In the genomic region with DNA sequence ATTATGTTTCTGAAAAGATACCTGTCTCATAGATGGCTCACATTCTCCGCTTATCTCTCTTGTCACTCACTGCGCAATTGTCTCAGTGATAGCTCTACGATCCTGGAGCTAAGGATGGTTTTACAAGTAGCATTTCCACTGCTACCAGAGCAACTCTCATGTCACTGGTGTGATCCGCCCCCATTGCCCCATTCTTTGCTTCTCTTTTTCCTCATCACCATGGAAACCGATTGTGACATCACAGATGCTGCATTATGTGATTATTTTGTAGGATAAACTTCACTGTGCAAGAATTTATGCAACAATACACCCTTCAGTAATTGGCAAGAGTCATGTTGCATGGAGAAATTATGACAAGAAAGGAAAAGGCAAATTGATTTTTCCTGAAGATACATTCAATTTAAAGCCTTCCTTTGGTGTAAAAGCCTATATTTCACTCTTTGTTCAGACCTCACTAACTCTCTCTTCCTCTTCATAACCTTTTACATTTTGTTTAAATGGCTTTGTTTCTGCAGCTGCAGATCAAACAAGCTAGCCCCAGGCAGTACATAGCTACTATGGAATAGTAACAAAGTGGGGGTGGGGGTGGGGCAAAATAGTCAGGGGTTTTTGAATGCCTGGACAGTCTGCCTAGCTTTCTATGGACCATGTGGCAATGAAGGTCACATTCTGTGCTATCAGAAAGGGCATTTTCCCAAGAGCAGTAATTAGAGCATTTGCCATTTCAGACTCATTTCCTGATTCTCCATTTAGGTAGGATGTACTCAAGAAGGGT, we compare ENCODE assay signal across 19 cellular contexts.
DNase-seq lines count a peak whose midpoint lies in the region; ATAC-seq and TF ChIP-seq lines count a peak whose summit lies in the region.
"Had no signal": no experiment of that assay in that cellular context is flagged by ENCODE, and none has a peak within 500 bp of the region (broad histone marks: within the 10 kb centered on the region; RNA-seq: fewer than 3 reads in every experiment).

No MANE protein-coding gene starts in this region.

- H3K27ac ChIP-seq in SK-N-SH (ENCODE audit: low read depth in 2 of 2, low read length in 1 of 2): peak overlapping the region in 1 of 2 experiments; percentile 43; a peak in 1 of 4 replicates
- H3K27ac ChIP-seq: RWPE1, SJSA1 had no signal

- peak; percentile 21 for DNase-seq in SK-N-SH
- DNase-seq in NCI-H69 (lab: John Stamatoyannopoulos, UW): peak; percentile 83
- peak; percentile 68 for DNase-seq in islet precursor cell
- DNase-seq in DMS114 treated with DMSO at 0.1 percent for 48 hours (lab: John Stamatoyannopoulos, UW; ENCODE audit: unreplicated experiment): no peak
- DNase-seq in NCI-H187 treated with DMSO at 0.1 percent for 48 hours (lab: John Stamatoyannopoulos, UW): no peak
- no peak for DNase-seq in effector CD8-positive, alpha-beta T cell (lab: John Stamatoyannopoulos, UW)
- DNase-seq: C1 segment of cervical spinal cord, DND-41, GOT3, NCI-H1092, NCI-H187, NCI-H446 treated with DMSO at 0.1 percent for 48 hours, NCI-H748 treated with DMSO at 0.1 percent for 48 hours, PC-3 had no signal

- no peaks in the 10 kb centered on the region for H4K20me1 ChIP-seq in SK-N-SH (ENCODE audit: insufficient read depth)

- no peak overlapping the region for H3K4me2 ChIP-seq in SK-N-SH

- H2AFZ ChIP-seq in SK-N-SH (ENCODE audit: low read depth): no peak overlapping the region

- H3K36me3 ChIP-seq in SK-N-SH (replicated peaks in 1 of 2; ENCODE audit: control insufficient read depth in 1 of 2, insufficient read depth in 2 of 2, low read length in 1 of 2): no peaks in the 10 kb centered on the region
- H3K36me3 ChIP-seq: SJSA1 had no signal

- H3K9ac ChIP-seq in SK-N-SH: no peak overlapping the region

- no peaks in the 10 kb centered on the region for H3K27me3 ChIP-seq in SK-N-SH (ENCODE audit: insufficient read depth)
- H3K27me3 ChIP-seq: SJSA1 had no signal

- no peak for TF ChIP-seq CTCF in SK-N-SH (IDR thresholded peaks at IDR 0.05)

- no peak overlapping the region for H3K4me3 ChIP-seq in SK-N-SH (ENCODE audit: low read depth in 2 of 2, low read length in 1 of 2)
- H3K4me3 ChIP-seq: GM12878, K562, SJSA1 had no signal

- no peak for ATAC-seq in SK-N-SH treated with all-trans-retinoic acid at 6 μM for 48 hours
- ATAC-seq: GM12878, K562, PC-3 had no signal

- no peak for TF ChIP-seq RAD21 in SK-N-SH (IDR thresholded peaks at IDR 0.05; ENCODE audit: low read length)

- H3K9me2 ChIP-seq in SK-N-SH: no peaks in the 10 kb centered on the region

- no peaks in the 10 kb centered on the region for H3F3A ChIP-seq in SK-N-SH (replicated peaks; ENCODE audit: insufficient read depth)

- 0 out of 4 replicates have a peak, but pooled peaks of 1 of the 2 experiments have one; percentile 18 for TF ChIP-seq EP300 in SK-N-SH (IDR thresholded peaks at IDR 0.05; ENCODE audit: borderline replicate concordance in 1 of 2, low read depth in 1 of 2, low read length in 1 of 2)

- H3K79me2 ChIP-seq in SK-N-SH (ENCODE audit: insufficient read depth): no peaks in the 10 kb centered on the region

- no peaks in the 10 kb centered on the region for H3K9me3 ChIP-seq in SK-N-SH
- H3K9me3 ChIP-seq: SJSA1 had no signal

- CTCF ChIA-PET in SK-N-SH (lab: Yijun Ruan, JAX): interaction anchor here (1.2 kb wide), 1 partner anchor 115 kb away, joined by 4 read pairs; no protein-coding TSS in a partner anchor

- POLR2A ChIA-PET in SK-N-SH (lab: Yijun Ruan, JAX): no interaction called here

- no peaks in the 10 kb centered on the region; a peak in 1 of 4 replicates for H3K4me1 ChIP-seq in SK-N-SH (ENCODE audit: control insufficient read depth in 1 of 2, insufficient read depth in 2 of 2, low read depth in 1 of 2, low read length in 1 of 2)
- H3K4me1 ChIP-seq: SJSA1 had no signal

- 37% methylated on average over 5 of the region's 5 CpGs for WGBS in SK-N-SH (ENCODE audit: low lambda C conversion rate)

TF ChIP-seq in SK-N-SH, 30 proteins besides CTCF, POLR2A, EP300 and RAD21:
- TF ChIP-seq TAF1 (IDR thresholded peaks at IDR 0.05; ENCODE audit: borderline replicate concordance, low read depth, low read length) (no peak), FOXJ3 (CRISPR knock-in tag; IDR thresholded peaks at IDR 0.05) (no peak), ELF1 (IDR thresholded peaks at IDR 0.05) (no peak), RCOR1 (IDR thresholded peaks at IDR 0.05; ENCODE audit: low read length) (no peak), MEF2A (IDR thresholded peaks at IDR 0.05; ENCODE audit: borderline replicate concordance, low read depth) (no peak), SIN3A (IDR thresholded peaks at IDR 0.05; ENCODE audit: borderline replicate concordance, low read depth, low read length) (no peak), GATA2 (CRISPR knock-in tag; IDR thresholded peaks at IDR 0.05) (no peak), EZH2phosphoT487 (IDR thresholded peaks at IDR 0.05; ENCODE audit: borderline replicate concordance, low read depth) (no peak), JUND (IDR thresholded peaks at IDR 0.05) (no peak), GABPA (IDR thresholded peaks at IDR 0.05; ENCODE audit: low read depth) (no peak)
- TF ChIP-seq, protein P1, sequence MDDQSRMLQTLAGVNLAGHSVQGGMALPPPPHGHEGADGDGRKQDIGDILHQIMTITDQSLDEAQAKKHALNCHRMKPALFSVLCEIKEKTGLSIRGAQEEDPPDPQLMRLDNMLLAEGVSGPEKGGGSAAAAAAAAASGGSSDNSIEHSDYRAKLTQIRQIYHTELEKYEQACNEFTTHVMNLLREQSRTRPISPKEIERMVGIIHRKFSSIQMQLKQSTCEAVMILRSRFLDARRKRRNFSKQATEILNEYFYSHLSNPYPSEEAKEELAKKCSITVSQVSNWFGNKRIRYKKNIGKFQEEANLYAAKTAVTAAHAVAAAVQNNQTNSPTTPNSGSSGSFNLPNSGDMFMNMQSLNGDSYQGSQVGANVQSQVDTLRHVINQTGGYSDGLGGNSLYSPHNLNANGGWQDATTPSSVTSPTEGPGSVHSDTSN (IDR thresholded peaks at IDR 0.05): no peak
TF ChIP-seq in SK-N-SH: peak in this region for 0.

TF ChIP-seq in SK-N-SH treated with all-trans-retinoic acid at 6 μM for 48 hours, 23 proteins besides CTCF, POLR2A, EP300 and RAD21 (continues in another document):
- TF ChIP-seq BACH2 (CRISPR knock-in tag; IDR thresholded peaks at IDR 0.05; ENCODE audit: borderline replicate concordance) (no peak), ZFP3 (CRISPR knock-in tag; IDR thresholded peaks at IDR 0.05) (no peak), RARB (CRISPR knock-in tag; IDR thresholded peaks at IDR 0.05) (no peak), TOX (CRISPR knock-in tag; IDR thresholded peaks at IDR 0.05; ENCODE audit: borderline replicate concordance) (no peak), PPARA (CRISPR knock-in tag; IDR thresholded peaks at IDR 0.05; ENCODE audit: borderline replicate concordance) (no peak), GLIS3 (CRISPR knock-in tag; IDR thresholded peaks at IDR 0.05) (no peak), CSDC2 (CRISPR knock-in tag; IDR thresholded peaks at IDR 0.05) (no peak), ZNF565 (CRISPR knock-in tag; conservative IDR thresholded peaks at IDR 0.05; ENCODE audit: low read depth) (no peak)
- TF ChIP-seq, protein P2, sequence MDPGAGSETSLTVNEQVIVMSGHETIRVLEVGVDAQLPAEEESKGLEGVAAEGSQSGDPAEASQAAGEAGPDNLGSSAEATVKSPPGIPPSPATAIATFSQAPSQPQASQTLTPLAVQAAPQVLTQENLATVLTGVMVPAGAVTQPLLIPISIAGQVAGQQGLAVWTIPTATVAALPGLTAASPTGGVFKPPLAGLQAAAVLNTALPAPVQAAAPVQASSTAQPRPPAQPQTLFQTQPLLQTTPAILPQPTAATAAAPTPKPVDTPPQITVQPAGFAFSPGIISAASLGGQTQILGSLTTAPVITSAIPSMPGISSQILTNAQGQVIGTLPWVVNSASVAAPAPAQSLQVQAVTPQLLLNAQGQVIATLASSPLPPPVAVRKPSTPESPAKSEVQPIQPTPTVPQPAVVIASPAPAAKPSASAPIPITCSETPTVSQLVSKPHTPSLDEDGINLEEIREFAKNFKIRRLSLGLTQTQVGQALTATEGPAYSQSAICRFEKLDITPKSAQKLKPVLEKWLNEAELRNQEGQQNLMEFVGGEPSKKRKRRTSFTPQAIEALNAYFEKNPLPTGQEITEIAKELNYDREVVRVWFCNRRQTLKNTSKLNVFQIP (CRISPR knock-in tag; IDR thresholded peaks at IDR 0.05; ENCODE audit: borderline replicate concordance, low read depth): no peak
- TF ChIP-seq, protein P3, sequence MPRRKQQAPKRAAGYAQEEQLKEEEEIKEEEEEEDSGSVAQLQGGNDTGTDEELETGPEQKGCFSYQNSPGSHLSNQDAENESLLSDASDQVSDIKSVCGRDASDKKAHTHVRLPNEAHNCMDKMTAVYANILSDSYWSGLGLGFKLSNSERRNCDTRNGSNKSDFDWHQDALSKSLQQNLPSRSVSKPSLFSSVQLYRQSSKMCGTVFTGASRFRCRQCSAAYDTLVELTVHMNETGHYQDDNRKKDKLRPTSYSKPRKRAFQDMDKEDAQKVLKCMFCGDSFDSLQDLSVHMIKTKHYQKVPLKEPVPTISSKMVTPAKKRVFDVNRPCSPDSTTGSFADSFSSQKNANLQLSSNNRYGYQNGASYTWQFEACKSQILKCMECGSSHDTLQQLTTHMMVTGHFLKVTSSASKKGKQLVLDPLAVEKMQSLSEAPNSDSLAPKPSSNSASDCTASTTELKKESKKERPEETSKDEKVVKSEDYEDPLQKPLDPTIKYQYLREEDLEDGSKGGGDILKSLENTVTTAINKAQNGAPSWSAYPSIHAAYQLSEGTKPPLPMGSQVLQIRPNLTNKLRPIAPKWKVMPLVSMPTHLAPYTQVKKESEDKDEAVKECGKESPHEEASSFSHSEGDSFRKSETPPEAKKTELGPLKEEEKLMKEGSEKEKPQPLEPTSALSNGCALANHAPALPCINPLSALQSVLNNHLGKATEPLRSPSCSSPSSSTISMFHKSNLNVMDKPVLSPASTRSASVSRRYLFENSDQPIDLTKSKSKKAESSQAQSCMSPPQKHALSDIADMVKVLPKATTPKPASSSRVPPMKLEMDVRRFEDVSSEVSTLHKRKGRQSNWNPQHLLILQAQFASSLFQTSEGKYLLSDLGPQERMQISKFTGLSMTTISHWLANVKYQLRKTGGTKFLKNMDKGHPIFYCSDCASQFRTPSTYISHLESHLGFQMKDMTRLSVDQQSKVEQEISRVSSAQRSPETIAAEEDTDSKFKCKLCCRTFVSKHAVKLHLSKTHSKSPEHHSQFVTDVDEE (CRISPR knock-in tag; IDR thresholded peaks at IDR 0.05): no peak
- TF ChIP-seq, protein P4, sequence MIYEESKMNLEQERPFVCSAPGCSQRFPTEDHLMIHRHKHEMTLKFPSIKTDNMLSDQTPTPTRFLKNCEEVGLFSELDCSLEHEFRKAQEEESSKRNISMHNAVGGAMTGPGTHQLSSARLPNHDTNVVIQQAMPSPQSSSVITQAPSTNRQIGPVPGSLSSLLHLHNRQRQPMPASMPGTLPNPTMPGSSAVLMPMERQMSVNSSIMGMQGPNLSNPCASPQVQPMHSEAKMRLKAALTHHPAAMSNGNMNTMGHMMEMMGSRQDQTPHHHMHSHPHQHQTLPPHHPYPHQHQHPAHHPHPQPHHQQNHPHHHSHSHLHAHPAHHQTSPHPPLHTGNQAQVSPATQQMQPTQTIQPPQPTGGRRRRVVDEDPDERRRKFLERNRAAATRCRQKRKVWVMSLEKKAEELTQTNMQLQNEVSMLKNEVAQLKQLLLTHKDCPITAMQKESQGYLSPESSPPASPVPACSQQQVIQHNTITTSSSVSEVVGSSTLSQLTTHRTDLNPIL (CRISPR knock-in tag; IDR thresholded peaks at IDR 0.05; ENCODE audit: low read depth): no peak

Comparison
In these comparisons a context has a peak if more than half of its experiments do, and no peak if none do; other contexts are left out.
1. DNase-seq: peak in SK-N-SH (single experiment), NCI-H69 (single experiment) and islet precursor cell (single experiment); none in DMS114 treated with DMSO at 0.1 percent for 48 hours (single experiment), NCI-H187 treated with DMSO at 0.1 percent for 48 hours (single experiment) and effector CD8-positive, alpha-beta T cell (single experiment).